Comparison of ENCODE assay signal across 9 cellular contexts in the genomic region with DNA sequence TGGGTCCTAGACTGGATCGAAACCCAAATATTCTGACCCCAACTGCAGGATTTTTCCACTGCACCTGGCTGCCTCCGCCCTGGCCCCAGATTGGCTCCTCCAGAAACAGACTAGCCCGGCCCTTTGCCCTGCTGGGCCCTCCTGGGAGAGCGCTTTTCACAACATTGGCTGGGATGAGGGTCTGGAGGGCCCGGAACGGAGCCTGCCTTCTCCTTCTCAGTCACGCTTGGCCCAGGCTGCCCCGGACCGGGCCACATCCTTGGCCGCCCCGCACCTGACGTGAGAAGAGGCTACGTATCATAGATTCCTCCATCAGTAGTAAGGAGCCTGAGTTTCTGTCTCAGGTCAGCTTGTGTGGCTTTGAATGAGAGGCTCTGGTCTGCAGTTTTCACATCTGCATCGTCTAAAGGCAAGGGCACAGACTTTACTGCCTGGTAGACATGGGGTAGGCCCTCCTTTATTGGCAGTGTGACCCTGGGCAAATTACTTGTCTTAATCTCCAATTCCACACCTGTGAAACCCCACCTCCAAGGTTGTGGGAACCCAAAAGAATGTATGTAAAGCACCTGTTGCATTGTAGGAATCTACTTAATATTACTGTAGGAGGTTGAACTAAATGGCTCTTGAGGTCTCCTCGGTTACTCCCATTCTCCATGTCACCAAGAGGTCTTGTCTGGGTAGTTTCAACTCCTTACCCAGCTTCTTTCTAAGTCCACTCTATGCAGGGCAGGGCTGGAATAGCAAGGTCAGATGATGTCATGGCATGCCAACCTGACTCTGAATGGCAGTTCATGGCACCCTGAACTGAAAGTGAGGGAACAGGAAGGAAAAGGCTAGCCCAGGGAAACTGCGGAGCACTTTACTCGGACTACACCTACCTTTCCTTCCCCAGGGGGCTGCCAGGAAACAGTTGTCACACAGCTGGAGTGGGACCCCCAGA. TPM values are rescaled to one million over a fixed set of nuclear protein-coding genes. Genes with fewer than 3 reads are reported as not detected.
DNase-seq lines count a peak whose midpoint lies in the region; ATAC-seq and TF ChIP-seq lines count a peak whose summit lies in the region.
"Had no signal": no experiment of that assay in that cellular context is flagged by ENCODE, and none has a peak within 500 bp of the region (broad histone marks: within the 10 kb centered on the region; RNA-seq: fewer than 3 reads in every experiment).

No MANE protein-coding gene starts in this region.

- peak; percentile 18 for ATAC-seq in GM19463 (IDR thresholded peaks at IDR 0.05; ENCODE audit: unreplicated experiment)
- ATAC-seq in GM18505 (IDR thresholded peaks at IDR 0.05; ENCODE audit: unreplicated experiment) = no peak

- H3K9ac ChIP-seq in Karpas-422 (ENCODE audit: low read length) (peak overlapping the region; percentile 89), liver (ENCODE audit: low read depth in 1 of 2, low read length in 2 of 2) (peak overlapping the region; percentile 85 to 96)

- H3K79me2 ChIP-seq in ACC112 (ENCODE audit: control insufficient read depth, insufficient read depth, low read length, unreplicated experiment) (peaks cover 36% of the 10 kb centered on the region), Karpas-422 (ENCODE audit: low read length) (peaks cover 39% of the 10 kb centered on the region)

- DNase-seq in Karpas-422 (peak; percentile 65), cardiac fibroblast (ENCODE audit: low read depth in 2 of 2) (peak in 1 of 2 donors; percentile 22), NAMALWA (ENCODE audit: low spot score) (no peak)

- TF ChIP-seq POLR2A in GM18505 (IDR thresholded peaks at IDR 0.05; ENCODE audit: borderline replicate concordance, extremely low read depth, insufficient read depth, insufficient read length) = no peak

- no peak for TF ChIP-seq CTCF in cardiac fibroblast (IDR thresholded peaks at IDR 0.05; ENCODE audit: low read depth, low read length)
- TF ChIP-seq CTCF in liver (IDR thresholded peaks at IDR 0.05; ENCODE audit: low read depth, low read length, missing input control) = no peak

- peaks cover 6% of the 10 kb centered on the region; the same call in 1 of the 2 replicates for H4K20me1 ChIP-seq in Karpas-422 (ENCODE audit: insufficient read depth, low read depth, low read length)

- H3K4me3 ChIP-seq in ACC112 (ENCODE audit: low read depth, low read length) = peak overlapping the region; percentile 86
- peak overlapping the region; percentile 95 for H3K4me3 ChIP-seq in Karpas-422 (ENCODE audit: low read length)
- H3K4me3 ChIP-seq in cardiac fibroblast (replicated peaks in 1 of 2; ENCODE audit: low read depth in 2 of 2, low read length in 2 of 2) = peak overlapping the region; percentile 39 to 83
- H3K4me3 ChIP-seq in liver (ENCODE audit: low read depth in 1 of 3, low read length in 3 of 3) = peak overlapping the region; percentile 68 to 90 (median 71)
- peak overlapping the region; percentile 97 for H3K4me3 ChIP-seq in thymus (ENCODE audit: low read length)

- H3K4me1 ChIP-seq in ACC112 (ENCODE audit: control insufficient read depth, insufficient read depth, low read length, unreplicated experiment) (peaks cover 52% of the 10 kb centered on the region), Karpas-422 (ENCODE audit: low read length) (peaks cover 28% of the 10 kb centered on the region), liver (ENCODE audit: control insufficient read depth in 4 of 4, insufficient read depth in 4 of 4, low read length in 3 of 4) (peaks cover 14 to 50% (median 33%) of the 10 kb centered on the region in 4 donors), thymus (ENCODE audit: control insufficient read depth, insufficient read depth, low read length) (peaks cover 36% of the 10 kb centered on the region)

- H3K27me3 ChIP-seq in ACC112 (ENCODE audit: insufficient read depth, low read length) = no peaks in the 10 kb centered on the region
- H3K27me3 ChIP-seq in Karpas-422 (ENCODE audit: low read length) = no peaks in the 10 kb centered on the region
- no peaks in the 10 kb centered on the region for H3K27me3 ChIP-seq in liver (ENCODE audit: control insufficient read depth in 4 of 4, insufficient read depth in 4 of 4, low read length in 3 of 4)
- H3K27me3 ChIP-seq in thymus (ENCODE audit: control insufficient read depth, insufficient read depth) = no peaks in the 10 kb centered on the region

- peak overlapping the region; percentile 16 for H2AFZ ChIP-seq in ACC112 (ENCODE audit: low read length, unreplicated experiment)
- peak overlapping the region; percentile 98 for H2AFZ ChIP-seq in Karpas-422 (ENCODE audit: low read length)

- WGBS in liver = 23% methylated on average over 17 of the region's 17 CpGs
- whole genome bisulfite sequencing in thymus = 53% methylated on average over 17 of the region's 17 CpGs

- no peaks in the 10 kb centered on the region for H3K9me2 ChIP-seq in Karpas-422 (replicated peaks; ENCODE audit: insufficient read depth, low read length)

- H3K27ac ChIP-seq in ACC112 (ENCODE audit: low read depth, low read length) (peak overlapping the region; percentile 92), Karpas-422 (ENCODE audit: low read length) (0 out of 2 replicates have a peak overlapping the region, but pooled peaks have one; percentile 29), liver (ENCODE audit: low read depth in 1 of 2, low read length in 2 of 2) (peak overlapping the region; percentile 95 to 98), thymus (ENCODE audit: low read depth) (peak overlapping the region; percentile 87)

- no peak for TF ChIP-seq RAD21 in liver (IDR thresholded peaks at IDR 0.05)

- no peaks in the 10 kb centered on the region for H3K9me3 ChIP-seq in Karpas-422 (ENCODE audit: low read length)
- no peaks in the 10 kb centered on the region for H3K9me3 ChIP-seq in liver (ENCODE audit: control insufficient read depth in 4 of 4, low read length in 3 of 4)
- no peaks in the 10 kb centered on the region for H3K9me3 ChIP-seq in thymus (ENCODE audit: control insufficient read depth)

- H3K4me2 ChIP-seq in Karpas-422 (ENCODE audit: low read depth, low read length, poor library complexity, severe bottlenecking) = peak overlapping the region; percentile 89

- H3K36me3 ChIP-seq in ACC112 (ENCODE audit: insufficient read depth, low read length) (no peaks in the 10 kb centered on the region; the same call in 1 of the 2 replicates), Karpas-422 (ENCODE audit: insufficient read depth, low read length) (peaks cover under 1% of the 10 kb centered on the region; the same call in 1 of the 2 replicates), liver (ENCODE audit: control insufficient read depth in 4 of 4, insufficient read depth in 3 of 4, low read depth in 1 of 4, low read length in 3 of 4) (peaks cover 0 to 4% (median 2%) of the 10 kb centered on the region in 4 donors), thymus (ENCODE audit: control insufficient read depth, insufficient read depth) (peaks cover 13% of the 10 kb centered on the region)

TF ChIP-seq in liver, 16 proteins besides CTCF, POLR2A, EP300 and RAD21 (continues in another document):
- TF ChIP-seq HNF4G (IDR thresholded peaks at IDR 0.05) (no peak), TAF1 (conservative IDR thresholded peaks at IDR 0.05) (no peak), YY1 (IDR thresholded peaks at IDR 0.05) (no peak), SP1 (IDR thresholded peaks at IDR 0.05) (no peak), GABPA (IDR thresholded peaks at IDR 0.05 in 1 of 2, conservative IDR thresholded peaks at IDR 0.05 in 1 of 2) (no peak), FOXA2 (IDR thresholded peaks at IDR 0.05) (no peak)
- TF ChIP-seq, protein P1, sequence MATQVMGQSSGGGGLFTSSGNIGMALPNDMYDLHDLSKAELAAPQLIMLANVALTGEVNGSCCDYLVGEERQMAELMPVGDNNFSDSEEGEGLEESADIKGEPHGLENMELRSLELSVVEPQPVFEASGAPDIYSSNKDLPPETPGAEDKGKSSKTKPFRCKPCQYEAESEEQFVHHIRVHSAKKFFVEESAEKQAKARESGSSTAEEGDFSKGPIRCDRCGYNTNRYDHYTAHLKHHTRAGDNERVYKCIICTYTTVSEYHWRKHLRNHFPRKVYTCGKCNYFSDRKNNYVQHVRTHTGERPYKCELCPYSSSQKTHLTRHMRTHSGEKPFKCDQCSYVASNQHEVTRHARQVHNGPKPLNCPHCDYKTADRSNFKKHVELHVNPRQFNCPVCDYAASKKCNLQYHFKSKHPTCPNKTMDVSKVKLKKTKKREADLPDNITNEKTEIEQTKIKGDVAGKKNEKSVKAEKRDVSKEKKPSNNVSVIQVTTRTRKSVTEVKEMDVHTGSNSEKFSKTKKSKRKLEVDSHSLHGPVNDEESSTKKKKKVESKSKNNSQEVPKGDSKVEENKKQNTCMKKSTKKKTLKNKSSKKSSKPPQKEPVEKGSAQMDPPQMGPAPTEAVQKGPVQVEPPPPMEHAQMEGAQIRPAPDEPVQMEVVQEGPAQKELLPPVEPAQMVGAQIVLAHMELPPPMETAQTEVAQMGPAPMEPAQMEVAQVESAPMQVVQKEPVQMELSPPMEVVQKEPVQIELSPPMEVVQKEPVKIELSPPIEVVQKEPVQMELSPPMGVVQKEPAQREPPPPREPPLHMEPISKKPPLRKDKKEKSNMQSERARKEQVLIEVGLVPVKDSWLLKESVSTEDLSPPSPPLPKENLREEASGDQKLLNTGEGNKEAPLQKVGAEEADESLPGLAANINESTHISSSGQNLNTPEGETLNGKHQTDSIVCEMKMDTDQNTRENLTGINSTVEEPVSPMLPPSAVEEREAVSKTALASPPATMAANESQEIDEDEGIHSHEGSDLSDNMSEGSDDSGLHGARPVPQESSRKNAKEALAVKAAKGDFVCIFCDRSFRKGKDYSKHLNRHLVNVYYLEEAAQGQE (IDR thresholded peaks at IDR 0.05) = no peak

RNA-seq across cellular contexts. Expression of gene LRRC3C, which starts 0.7 kb away (rescaled TPM):
- total RNA-seq in Karpas-422 (2014; rRNA removed; shearing (Covaris generic); ENCODE audit: low replicate concordance) = 0.86 TPM in 1 of 2 replicates, not detected in the other
- total RNA-seq in liver = under 1 TPM in 1 of 2 donors, not detected in 1; 0.17 TPM
- polyA plus RNA-seq in liver = under 1 TPM; 0.08 to 0.24 TPM
- polyA plus RNA-seq in thymus = 0.05 TPM
- total RNA-seq: pulmonary artery endothelial cell had no signal

RNA-seq across cellular contexts. Expression of gene ORMDL3, which starts 0.8 kb away (rescaled TPM):
- total RNA-seq in Karpas-422 (2014; rRNA removed; shearing (Covaris generic); ENCODE audit: low replicate concordance) = 41.4 and 46.8 TPM in 2 replicates
- total RNA-seq in liver = 100 to 1,000 TPM; 138 to 141 TPM
- polyA plus RNA-seq in liver = 100 to 1,000 TPM in 1 of 2 donors, 10 to 100 TPM in 1; 71.0 to 112 TPM
- polyA plus RNA-seq in thymus = 67.6 TPM

RNA-seq across cellular contexts. Expression of gene GSDMB, which starts 9.8 kb away (rescaled TPM):
- 14.8 and 21.3 TPM in 2 replicates for total RNA-seq in Karpas-422 (2014; rRNA removed; shearing (Covaris generic); ENCODE audit: low replicate concordance)
- 10 to 100 TPM; 10.3 to 35.1 TPM for total RNA-seq in liver
- 1 to 10 TPM; 4.2 to 7.9 TPM for polyA plus RNA-seq in liver
- 122 TPM for polyA plus RNA-seq in thymus

RNA-seq across cellular contexts. Expression of gene GSDMA, which starts 34.6 kb away (rescaled TPM):
- total RNA-seq in Karpas-422 (2014; rRNA removed; shearing (Covaris generic); ENCODE audit: low replicate concordance) = not detected in 2 replicates
- total RNA-seq in liver = under 1 TPM; 0.08 to 0.23 TPM
- polyA plus RNA-seq in liver (under 1 TPM; 0.06 to 0.18 TPM), thymus (1.7 TPM)
- total RNA-seq: pulmonary artery endothelial cell had no signal

RNA-seq across cellular contexts. Expression of gene PSMD3, which starts 52.4 kb away (rescaled TPM):
- total RNA-seq in Karpas-422 (2014; rRNA removed; shearing (Covaris generic); ENCODE audit: low replicate concordance) = 87.1 and 126 TPM in 2 replicates
- 10 to 100 TPM; 62.3 to 80.7 TPM for total RNA-seq in liver
- polyA plus RNA-seq in liver (10 to 100 TPM; 30.7 to 70.4 TPM), thymus (48.1 TPM)

Comparison
In these comparisons a context has a peak if more than half of its experiments do, and no peak if none do; other contexts are left out.
1. H3K27ac ChIP-seq: peak in every context shown above with its lines; median percentile 96 in liver; 92 in ACC112; 87 in thymus; 29 in Karpas-422.